Comparison of ENCODE assay signal across 18 cellular contexts in genomic region chr18:48799724-48800315, GRCh38.
A peak's percentile ranks its signal among the peaks of the same experiment; 100 is the strongest.
DNase-seq lines count a peak whose midpoint lies in the region; ATAC-seq, FAIRE-seq and TF ChIP-seq lines count a peak whose summit lies in the region.
"Had no signal": no experiment of that assay in that cellular context is flagged by ENCODE, and none has a peak within 500 bp of the region (broad histone marks: within the 10 kb centered on the region; RNA-seq: fewer than 3 reads in every experiment).

No MANE protein-coding gene starts in this region.

- DNase-seq in activated T-cell treated with anti-CD3 and anti-CD28 coated beads, Interleukin-2, amount 50 U/mL, for 24 hours = peak; percentile 25
- DNase-seq in activated T-cell treated with anti-CD3 and anti-CD28 coated beads for 4 hours (no peak), WERI-Rb-1 (peak; percentile 1), head of caudate nucleus (peak in 22 of 42 donors; percentile 0 to 37 (median 8)), thoracic aorta (ENCODE audit: low spot score) (no peak), SJCRH30 (no peak), GM12892 (ENCODE audit: insufficient read length) (no peak)
- DNase-seq: ACHN; Caco-2; GOT3; NCI-H1105 treated with DMSO at 0.1 percent for 48 hours; NK-92 treated with Interleukin-12 subunit alpha and Interleukin-12 subunit beta, amount 100 ng/mL, for 24 hours; SHP77 treated with DMSO at 0.1 percent for 48 hours; T-helper 9 cell had no signal

- FAIRE-seq in GM12892 (lab: Jason Lieb, UNC) = no peak
- FAIRE-seq: G401.6 had no signal

- H3K27ac ChIP-seq in WERI-Rb-1 (no peak overlapping the region), thoracic aorta (peak overlapping the region; percentile 67 to 81), SJCRH30 (no peak overlapping the region)
- H3K27ac ChIP-seq: prostate gland had no signal

- H3K9me3 ChIP-seq in WERI-Rb-1 (ENCODE audit: severe bottlenecking) (no peaks in the 10 kb centered on the region), thoracic aorta (no peaks in the 10 kb centered on the region), SJCRH30 (replicated peaks) (no peaks in the 10 kb centered on the region)
- H3K9me3 ChIP-seq: Caco-2, prostate gland had no signal

- no peaks in the 10 kb centered on the region for H3K27me3 Mint-ChIP-seq in activated T-cell treated with anti-CD3 and anti-CD28 coated beads, Interleukin-2, amount 50 U/mL, for 24 hours

- ATAC-seq in thoracic aorta (ENCODE audit: insufficient number of reproducible peaks, low FRiP score, low read depth) = no peak
- ATAC-seq in GM21423 (IDR thresholded peaks at IDR 0.05; ENCODE audit: unreplicated experiment) = no peak

- no peaks in the 10 kb centered on the region for H3K27me3 ChIP-seq in WERI-Rb-1 (ENCODE audit: insufficient read depth, low read depth, severe bottlenecking)
- no peaks in the 10 kb centered on the region for H3K27me3 ChIP-seq in thoracic aorta (replicated peaks; ENCODE audit: insufficient read depth)
- no peaks in the 10 kb centered on the region for H3K27me3 ChIP-seq in SJCRH30

- H3K4me3 ChIP-seq in WERI-Rb-1 (ENCODE audit: low read depth, low read length) (no peak overlapping the region), thoracic aorta (no peak overlapping the region), SJCRH30 (no peak overlapping the region)
- H3K4me3 ChIP-seq: prostate gland had no signal

- no peak for TF ChIP-seq POLR2A in GM12892 (IDR thresholded peaks at IDR 0.05; ENCODE audit: low read depth, low read length)

- H3K27ac Mint-ChIP-seq in activated T-cell treated with anti-CD3 and anti-CD28 coated beads, Interleukin-2, amount 50 U/mL, for 24 hours = no peak overlapping the region
- H3K27ac Mint-ChIP-seq: dendritic cell treated with granulocyte-macrophage colony-stimulating factor and Interleukin-4, amounts not matched to agents 40 ng/mL and 50 ng/mL, for 4 days had no signal

- H3K4me3 Mint-ChIP-seq in activated T-cell treated with anti-CD3 and anti-CD28 coated beads, Interleukin-2, amount 50 U/mL, for 24 hours = no peak overlapping the region
- H3K4me3 Mint-ChIP-seq: dendritic cell treated with granulocyte-macrophage colony-stimulating factor and Interleukin-4, amounts not matched to agents 40 ng/mL and 50 ng/mL, for 4 days had no signal

- H3K4me1 ChIP-seq in thoracic aorta (ENCODE audit: control insufficient read depth in 1 of 2, low read depth in 2 of 2) = peaks cover 38 to 73% of the 10 kb centered on the region in 2 donors
- H3K4me1 ChIP-seq in SJCRH30 = no peaks in the 10 kb centered on the region
- H3K4me1 ChIP-seq: prostate gland had no signal

- H3K9me3 Mint-ChIP-seq in activated T-cell treated with anti-CD3 and anti-CD28 coated beads, Interleukin-2, amount 50 U/mL, for 24 hours = no peaks in the 10 kb centered on the region
- H3K9me3 Mint-ChIP-seq: dendritic cell treated with granulocyte-macrophage colony-stimulating factor and Interleukin-4, amounts not matched to agents 40 ng/mL and 50 ng/mL, for 4 days had no signal

- H3K36me3 Mint-ChIP-seq in activated T-cell treated with anti-CD3 and anti-CD28 coated beads, Interleukin-2, amount 50 U/mL, for 24 hours (ENCODE audit: low read depth) = no peaks in the 10 kb centered on the region

- TF ChIP-seq CTCF in WERI-Rb-1 (IDR thresholded peaks at IDR 0.05; ENCODE audit: low read depth, low read length) = no peak
- no peak for TF ChIP-seq CTCF in thoracic aorta (IDR thresholded peaks at IDR 0.05)

- H3K4me1 Mint-ChIP-seq in activated T-cell treated with anti-CD3 and anti-CD28 coated beads, Interleukin-2, amount 50 U/mL, for 24 hours (ENCODE audit: low read depth) = peaks cover 52% of the 10 kb centered on the region

- H3K36me3 ChIP-seq in WERI-Rb-1 (peaks cover 24% of the 10 kb centered on the region), thoracic aorta (no peaks in the 10 kb centered on the region), SJCRH30 (no peaks in the 10 kb centered on the region)
- H3K36me3 ChIP-seq: prostate gland had no signal

- intact Hi-C loops in head of caudate nucleus (cut with DNase I) = no loop called here

Comparison
In these comparisons a context has a peak if more than half of its experiments do, and no peak if none do; other contexts are left out.
1. DNase-seq: peak in activated T-cell treated with anti-CD3 and anti-CD28 coated beads, Interleukin-2, amount 50 U/mL, for 24 hours (single experiment), WERI-Rb-1 (single experiment) and head of caudate nucleus (22 of 42); none in activated T-cell treated with anti-CD3 and anti-CD28 coated beads for 4 hours (single experiment), thoracic aorta (single experiment), SJCRH30 (0 of 2) and GM12892 (single experiment).
2. H3K27ac ChIP-seq: peak in thoracic aorta (2 of 2); none in WERI-Rb-1 (single experiment) and SJCRH30 (single experiment).